ENCODE assay signal across 8 cellular contexts in the genomic region with DNA sequence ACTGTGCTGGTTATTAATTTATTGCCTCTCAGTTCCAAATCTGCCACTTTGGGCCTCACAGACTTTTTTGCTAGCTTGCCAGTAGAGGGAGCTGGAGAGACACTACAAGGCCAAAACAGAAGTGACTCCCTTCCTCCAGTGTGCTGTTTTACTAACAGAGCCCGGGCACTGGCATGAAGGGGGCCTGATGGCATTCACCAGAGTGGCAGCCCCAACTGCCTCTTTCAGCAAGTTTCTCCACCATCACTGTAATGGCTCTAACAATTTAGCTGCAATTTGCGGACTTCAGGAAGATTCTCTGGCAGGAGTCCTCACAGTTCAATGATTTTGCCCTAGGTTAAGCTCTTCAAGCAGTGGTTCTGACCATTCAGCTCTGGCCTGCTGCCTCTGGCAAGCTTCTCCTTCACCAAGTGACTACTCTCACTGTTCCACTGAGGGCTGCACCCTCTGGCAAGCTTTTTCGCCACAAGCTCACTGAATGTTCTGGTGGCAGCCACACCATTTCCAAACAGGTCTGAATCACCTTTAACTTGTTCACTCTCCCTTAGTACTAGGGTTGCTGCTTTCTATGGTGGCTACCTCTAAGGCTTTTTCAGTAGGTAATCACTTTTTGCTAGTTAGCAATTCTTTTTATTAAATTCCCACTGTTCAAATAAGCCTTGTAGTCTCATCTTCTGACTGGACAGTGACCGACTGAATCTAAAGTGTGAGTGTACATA.
DNase-seq lines count a peak whose midpoint lies in the region; ATAC-seq and TF ChIP-seq lines count a peak whose summit lies in the region.

No MANE protein-coding gene starts in this region.

- H3K27ac ChIP-seq in SJSA1 (no peak overlapping the region), adrenal gland (no peak overlapping the region), left ventricle myocardium inferior (replicated peaks) (no peak overlapping the region)

- ATAC-seq in HG02642 (IDR thresholded peaks at IDR 0.05; ENCODE audit: poor library complexity, unreplicated experiment) (peak; percentile 76), sciatic nerve (peak; percentile 87)

- intact Hi-C loops in adrenal gland (cut with DNase I) = loop anchor here in 1 of 2 donors (10.0 kb wide), 1 partner anchor 197 kb away; no protein-coding TSS in a partner anchor
- intact Hi-C loops in left ventricle myocardium inferior (cut with micrococcal nuclease) = no loop called here
- intact Hi-C loops in sciatic nerve (cut with DNase I) = no loop called here

- H3K4me1 ChIP-seq in SJSA1 (replicated peaks) = no peaks in the 10 kb centered on the region
- peaks cover 5 to 7% of the 10 kb centered on the region in 2 donors for H3K4me1 ChIP-seq in adrenal gland (replicated peaks in 1 of 2)
- peaks cover 4% of the 10 kb centered on the region for H3K4me1 ChIP-seq in left ventricle myocardium inferior

- TF ChIP-seq CTCF in adrenal gland (IDR thresholded peaks at IDR 0.05) = peak; percentile 67 to 88 (median 79)
- TF ChIP-seq CTCF in left ventricle myocardium inferior (IDR thresholded peaks at IDR 0.05; ENCODE audit: borderline replicate concordance) = peak; percentile 83

- no peak overlapping the region for H3K4me3 ChIP-seq in SJSA1
- no peak overlapping the region for H3K4me3 ChIP-seq in adrenal gland
- H3K4me3 ChIP-seq in left ventricle myocardium inferior = no peak overlapping the region

- peak; percentile 8 for DNase-seq in NK-92 treated with Interleukin-12 subunit alpha and Interleukin-12 subunit beta, amount 100 ng/mL, for 24 hours (lab: John Stamatoyannopoulos, UW)
- no peak for DNase-seq in NK-92 (lab: John Stamatoyannopoulos, UW; ENCODE audit: unreplicated experiment)
- DNase-seq in NAMALWA (ENCODE audit: low spot score) = peak; percentile 83
- peak; percentile 45 to 50 for DNase-seq in SJSA1 (ENCODE audit: low read depth in 1 of 2, low spot score in 2 of 2)
- peak; percentile 60 to 80 (median 68) for DNase-seq in adrenal gland
- no peak for DNase-seq in left ventricle myocardium inferior
- no peak for DNase-seq in sciatic nerve (ENCODE audit: low spot score)

- H3K36me3 ChIP-seq in SJSA1 (no peaks in the 10 kb centered on the region), adrenal gland (replicated peaks in 1 of 2) (no peaks in the 10 kb centered on the region), left ventricle myocardium inferior (no peaks in the 10 kb centered on the region)

- TF ChIP-seq POLR2A in adrenal gland (IDR thresholded peaks at IDR 0.05) = no peak

- no peaks in the 10 kb centered on the region for H3K9me3 ChIP-seq in SJSA1 (replicated peaks)
- H3K9me3 ChIP-seq in adrenal gland (replicated peaks in 1 of 3) = no peaks in the 10 kb centered on the region
- peaks cover 11% of the 10 kb centered on the region for H3K9me3 ChIP-seq in left ventricle myocardium inferior (replicated peaks)

- H3K27me3 ChIP-seq in SJSA1 (replicated peaks) (no peaks in the 10 kb centered on the region), adrenal gland (no peaks in the 10 kb centered on the region), left ventricle myocardium inferior (ENCODE audit: low read depth) (peaks cover 5% of the 10 kb centered on the region)

- WGBS in adrenal gland, 4 donors = 38 to 87% (median 45%) methylated on average over 3 to 4 of the region's 4 CpGs

Comparison
In these comparisons a context has a peak if more than half of its experiments do, and no peak if none do; other contexts are left out.
1. DNase-seq: peak in NK-92 treated with Interleukin-12 subunit alpha and Interleukin-12 subunit beta, amount 100 ng/mL, for 24 hours (single experiment), NAMALWA (single experiment), SJSA1 (2 of 2) and adrenal gland (7 of 7); none in NK-92 (single experiment), left ventricle myocardium inferior (single experiment) and sciatic nerve (single experiment).